ENCODE assay signal across 23 cellular contexts in the genomic region with DNA sequence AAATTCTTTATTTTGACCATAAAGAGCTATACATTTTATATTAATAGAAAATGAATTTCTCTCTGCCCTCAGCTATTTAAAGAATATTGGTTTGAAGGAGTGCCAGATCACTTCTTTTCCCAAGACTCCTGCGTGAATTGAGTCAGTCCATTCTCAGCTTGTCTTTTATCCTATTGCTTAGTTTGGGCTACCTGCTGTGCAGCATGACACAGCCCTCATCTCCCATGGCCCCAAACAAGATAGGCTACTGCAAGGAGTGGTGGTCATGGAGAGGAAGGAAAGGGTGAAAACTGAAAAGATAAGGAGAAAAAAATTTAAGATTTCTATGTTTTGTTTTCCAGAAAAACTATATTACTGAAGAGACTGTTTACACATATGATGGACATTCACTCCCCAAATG.
"Had no signal": no experiment of that assay in that cellular context is flagged by ENCODE, and none has a peak within 500 bp of the region (broad histone marks: within the 10 kb centered on the region; RNA-seq: fewer than 3 reads in every experiment).

No MANE protein-coding gene starts in this region.

- H3K27me3 ChIP-seq: SJSA1 had no signal

- H3K36me3 ChIP-seq: SJSA1 had no signal

- FAIRE-seq: HepG2, RCC 7860 had no signal

- DNase-seq: IMR-90, Kasumi-1, MM.1S, NCI-H1092 treated with DMSO at 0.1 percent for 48 hours, NCI-H1436, NCI-H187, NCI-H2029, NCI-H2081 treated with DMSO at 0.1 percent for 48 hours, NCI-H2171, NCI-H226, NCI-H446, NCI-H510A, NCI-H524 treated with DMSO at 0.1 percent for 48 hours, NCI-H69, NCI-H774, Right ventricle myocardium superior, RPMI8226, SIG-M5 had no signal

- H3K9ac ChIP-seq: KMS-11 had no signal

- H3K27ac ChIP-seq: KMS-11, SJSA1, SK-N-MC had no signal

- H3K4me2 ChIP-seq: KMS-11 had no signal

- ATAC-seq: HepG2 had no signal

- H3K9me3 ChIP-seq: SJSA1 had no signal

- H3K4me3 ChIP-seq: SJSA1, SK-N-MC had no signal

- H3K4me1 ChIP-seq: SJSA1 had no signal
